Comparison of ENCODE assay signal across 8 cellular contexts in genomic region chrX:44314259-44314734, GRCh38. TPM values are rescaled to one million over a fixed set of nuclear protein-coding genes. Genes with fewer than 3 reads are reported as not detected.
DNase-seq lines count a peak whose midpoint lies in the region; ATAC-seq and TF ChIP-seq lines count a peak whose summit lies in the region.

No MANE protein-coding gene starts in this region.

- ATAC-seq in activated CD8-positive, alpha-beta T cell treated with anti-CD3 and anti-CD28 coated beads for 36 hours: peak; percentile 49

- peak; percentile 20 for DNase-seq in AG20443 (ENCODE audit: low spot score)
- DNase-seq in HT1080 (ENCODE audit: low read depth): peak; percentile 56
- DNase-seq in activated CD8-positive, alpha-beta T cell treated with anti-CD3 and anti-CD28 coated beads for 36 hours: peak; percentile 8
- DNase-seq in iris pigment epithelial cell (ENCODE audit: low read depth): peak; percentile 62
- DNase-seq in NCI-H1092 treated with DMSO at 0.1 percent for 48 hours (lab: John Stamatoyannopoulos, UW): no peak
- DNase-seq in WERI-Rb-1: no peak
- DNase-seq in activated CD4-positive, alpha-beta memory T cell treated with anti-CD3 and anti-CD28 coated beads, Interleukin-2, amount 10 ng/mL, durations not matched to agents 7 days and 5 days: no peak
- no peak for DNase-seq in DMS53 (lab: John Stamatoyannopoulos, UW)

- CTCF ChIA-PET in activated CD8-positive, alpha-beta T cell treated with anti-CD3 and anti-CD28 coated beads for 36 hours (lab: Charles Lee): no interaction called here
- CTCF ChIA-PET in activated CD4-positive, alpha-beta memory T cell treated with anti-CD3 and anti-CD28 coated beads, Interleukin-2, amount 10 ng/mL, durations not matched to agents 7 days and 5 days (lab: Charles Lee): no interaction called here

- no peak overlapping the region for H3K4me3 ChIP-seq in WERI-Rb-1 (ENCODE audit: low read depth, low read length)

- H3K36me3 ChIP-seq in WERI-Rb-1: no peaks in the 10 kb centered on the region

- no peaks in the 10 kb centered on the region for H3K36me3 Mint-ChIP-seq in activated CD8-positive, alpha-beta T cell treated with anti-CD3 and anti-CD28 coated beads for 36 hours (ENCODE audit: low read depth)
- H3K36me3 Mint-ChIP-seq in activated CD4-positive, alpha-beta memory T cell treated with anti-CD3 and anti-CD28 coated beads, Interleukin-2, amount 10 ng/mL, durations not matched to agents 7 days and 5 days (ENCODE audit: low read depth): no peaks in the 10 kb centered on the region

- H3K4me3 Mint-ChIP-seq in activated CD8-positive, alpha-beta T cell treated with anti-CD3 and anti-CD28 coated beads for 36 hours: no peak overlapping the region
- H3K4me3 Mint-ChIP-seq in activated CD4-positive, alpha-beta memory T cell treated with anti-CD3 and anti-CD28 coated beads, Interleukin-2, amount 10 ng/mL, durations not matched to agents 7 days and 5 days: no peak overlapping the region

- H3K27me3 Mint-ChIP-seq in activated CD8-positive, alpha-beta T cell treated with anti-CD3 and anti-CD28 coated beads for 36 hours: no peaks in the 10 kb centered on the region
- H3K27me3 Mint-ChIP-seq in activated CD4-positive, alpha-beta memory T cell treated with anti-CD3 and anti-CD28 coated beads, Interleukin-2, amount 10 ng/mL, durations not matched to agents 7 days and 5 days: no peaks in the 10 kb centered on the region

- TF ChIP-seq CTCF in activated CD8-positive, alpha-beta T cell treated with anti-CD3 and anti-CD28 coated beads for 36 hours (IDR thresholded peaks at IDR 0.05): no peak
- no peak for TF ChIP-seq CTCF in WERI-Rb-1 (IDR thresholded peaks at IDR 0.05; ENCODE audit: low read depth, low read length)

- peaks cover 3% of the 10 kb centered on the region for H3K9me3 ChIP-seq in WERI-Rb-1 (ENCODE audit: severe bottlenecking)

- peak overlapping the region; percentile 28 for H3K27ac Mint-ChIP-seq in activated CD8-positive, alpha-beta T cell treated with anti-CD3 and anti-CD28 coated beads for 36 hours
- H3K27ac Mint-ChIP-seq in activated CD4-positive, alpha-beta memory T cell treated with anti-CD3 and anti-CD28 coated beads, Interleukin-2, amount 10 ng/mL, durations not matched to agents 7 days and 5 days: no peak overlapping the region

- H3K4me1 Mint-ChIP-seq in activated CD8-positive, alpha-beta T cell treated with anti-CD3 and anti-CD28 coated beads for 36 hours (ENCODE audit: low read depth): peaks cover 20% of the 10 kb centered on the region
- peaks cover 11% of the 10 kb centered on the region for H3K4me1 Mint-ChIP-seq in activated CD4-positive, alpha-beta memory T cell treated with anti-CD3 and anti-CD28 coated beads, Interleukin-2, amount 10 ng/mL, durations not matched to agents 7 days and 5 days

- intact Hi-C loops in activated CD8-positive, alpha-beta T cell treated with anti-CD3 and anti-CD28 coated beads for 36 hours (cut with micrococcal nuclease): no loop called here

- H3K27ac ChIP-seq in WERI-Rb-1: no peak overlapping the region

- POLR2A ChIA-PET in activated CD8-positive, alpha-beta T cell treated with anti-CD3 and anti-CD28 coated beads for 36 hours (lab: Charles Lee): no interaction called here
- POLR2A ChIA-PET in activated CD4-positive, alpha-beta memory T cell treated with anti-CD3 and anti-CD28 coated beads, Interleukin-2, amount 10 ng/mL, durations not matched to agents 7 days and 5 days (lab: Charles Lee): no interaction called here

- no peaks in the 10 kb centered on the region for H3K9me3 Mint-ChIP-seq in activated CD8-positive, alpha-beta T cell treated with anti-CD3 and anti-CD28 coated beads for 36 hours
- H3K9me3 Mint-ChIP-seq in activated CD4-positive, alpha-beta memory T cell treated with anti-CD3 and anti-CD28 coated beads, Interleukin-2, amount 10 ng/mL, durations not matched to agents 7 days and 5 days: no peaks in the 10 kb centered on the region

- peaks cover 7% of the 10 kb centered on the region for H3K27me3 ChIP-seq in WERI-Rb-1 (ENCODE audit: insufficient read depth, low read depth, severe bottlenecking)

RNA-seq across cellular contexts. Expression of gene EFHC2, which starts 29.2 kb away (rescaled TPM):
- not detected in 2 replicates for total RNA-seq in HT1080 (2014; rRNA removed; shearing (Covaris generic))
- polyA plus RNA-seq in HT1080 (2015; cell fraction: cytosol; rRNA removed): 0.09 TPM in 1 of 2 replicates, not detected in the other
- polyA plus RNA-seq in HT1080 (2015; cell fraction: nucleus; rRNA removed): not detected in 2 replicates
- under 1 TPM; 0.20 to 0.31 TPM for total RNA-seq in activated CD8-positive, alpha-beta T cell treated with anti-CD3 and anti-CD28 coated beads for 36 hours
- total RNA-seq in activated CD4-positive, alpha-beta memory T cell treated with anti-CD3 and anti-CD28 coated beads, Interleukin-2, amount 10 ng/mL, durations not matched to agents 7 days and 5 days: under 1 TPM; 0.63 TPM

Comparison
In these comparisons a context has a peak if more than half of its experiments do, and no peak if none do; other contexts are left out.
1. DNase-seq: peak in AG20443 (single experiment), HT1080 (single experiment), activated CD8-positive, alpha-beta T cell treated with anti-CD3 and anti-CD28 coated beads for 36 hours (single experiment) and iris pigment epithelial cell (single experiment); none in NCI-H1092 treated with DMSO at 0.1 percent for 48 hours (single experiment), WERI-Rb-1 (single experiment), activated CD4-positive, alpha-beta memory T cell treated with anti-CD3 and anti-CD28 coated beads, Interleukin-2, amount 10 ng/mL, durations not matched to agents 7 days and 5 days (single experiment) and DMS53 (single experiment).